ENCODE assay signal across 14 cellular contexts in genomic region chr3:156299569-156299968, GRCh38.
"Had no signal": no experiment of that assay in that cellular context is flagged by ENCODE, and none has a peak within 500 bp of the region (broad histone marks: within the 10 kb centered on the region; RNA-seq: fewer than 3 reads in every experiment).

No MANE protein-coding gene starts in this region.

- H3K36me3 ChIP-seq: cardiac muscle cell, tibial nerve had no signal

- H3K27ac ChIP-seq: cardiac muscle cell had no signal

- H3K4me3 ChIP-seq: body of pancreas, cardiac muscle cell, tibial nerve had no signal

- H3K9me3 ChIP-seq: body of pancreas, tibial nerve had no signal

- ATAC-seq: activated CD8-positive, alpha-beta T cell treated with anti-CD3 and anti-CD28 coated beads, Interleukin-2, amount 10 ng/mL, durations not matched to agents 7 days and 5 days; body of pancreas; effector memory CD8-positive, alpha-beta T cell; esophagus mucosa; naive thymus-derived CD4-positive, alpha-beta T cell had no signal

- H3K27me3 ChIP-seq: body of pancreas, tibial nerve had no signal

- DNase-seq: activated CD4-positive, alpha-beta T cell treated with anti-CD3 and anti-CD28 coated beads for 1 hour; activated CD4-positive, alpha-beta T cell treated with anti-CD3 and anti-CD28 coated beads, Interleukin-2, amount 50 U/mL, for 1 hour; activated CD8-positive, alpha-beta T cell treated with anti-CD3 and anti-CD28 coated beads, Interleukin-2, amount 10 ng/mL, durations not matched to agents 7 days and 5 days; activated gamma-delta T cell treated with Interleukin-2 at 50 U/mL for 16 hours; effector memory CD8-positive, alpha-beta T cell; naive thymus-derived CD4-positive, alpha-beta T cell; occipital lobe; retina; stimulated activated CD4-positive, alpha-beta T cell treated with anti-CD3 and anti-CD28 coated beads, Interleukin-4, amount 100 ng/mL, for 4 hours; T-helper 9 cell had no signal
